Comparison of ENCODE assay signal across 11 cellular contexts in genomic region chr7:32259917-32260596, GRCh38.
A peak's percentile ranks its signal among the peaks of the same experiment; 100 is the strongest.
DNase-seq lines count a peak whose midpoint lies in the region; ATAC-seq and TF ChIP-seq lines count a peak whose summit lies in the region.
"Had no signal": no experiment of that assay in that cellular context is flagged by ENCODE, and none has a peak within 500 bp of the region (broad histone marks: within the 10 kb centered on the region; RNA-seq: fewer than 3 reads in every experiment).

No MANE protein-coding gene starts in this region.

- TF ChIP-seq POLR2A in esophagus squamous epithelium (IDR thresholded peaks at IDR 0.05) = no peak

- peak overlapping the region; percentile 80 for H3K27ac ChIP-seq in OCI-LY3 (ENCODE audit: low read length)
- no peak overlapping the region for H3K27ac ChIP-seq in esophagus squamous epithelium
- no peak overlapping the region for H3K27ac ChIP-seq in osteoblast (ENCODE audit: low read depth, low read length)

- H4K20me1 ChIP-seq in OCI-LY3 (ENCODE audit: insufficient read depth, low read length) (no peaks in the 10 kb centered on the region), osteoblast (ENCODE audit: insufficient read depth, low read length) (no peaks in the 10 kb centered on the region)

- no peaks in the 10 kb centered on the region for H3K27me3 ChIP-seq in OCI-LY3 (ENCODE audit: low read depth, low read length)
- no peaks in the 10 kb centered on the region for H3K27me3 ChIP-seq in esophagus squamous epithelium
- no peaks in the 10 kb centered on the region for H3K27me3 ChIP-seq in osteoblast (ENCODE audit: insufficient read depth, low read length)

- H3K4me1 Mint-ChIP-seq in chondrocyte (ENCODE audit: low read depth) = no peaks in the 10 kb centered on the region
- H3K4me1 Mint-ChIP-seq: activated naive CD8-positive, alpha-beta T cell treated with anti-CD3 and anti-CD28 coated beads, Interleukin-2, amount 10 ng/mL, durations not matched to agents 7 days and 5 days had no signal

- peak overlapping the region; percentile 22; the same call in 1 of the 2 replicates for H3K9ac ChIP-seq in OCI-LY3 (ENCODE audit: low read length)

- no peaks in the 10 kb centered on the region for H3K36me3 Mint-ChIP-seq in chondrocyte (ENCODE audit: low read depth)
- H3K36me3 Mint-ChIP-seq: activated naive CD8-positive, alpha-beta T cell treated with anti-CD3 and anti-CD28 coated beads, Interleukin-2, amount 10 ng/mL, durations not matched to agents 7 days and 5 days had no signal

- peak overlapping the region; percentile 54 for H3K4me3 ChIP-seq in OCI-LY3 (ENCODE audit: low read length)
- no peak overlapping the region for H3K4me3 ChIP-seq in esophagus squamous epithelium
- H3K4me3 ChIP-seq in osteoblast (ENCODE audit: insufficient read depth, low read length) = no peak overlapping the region

- no peaks in the 10 kb centered on the region for H3K9me3 ChIP-seq in OCI-LY3 (ENCODE audit: insufficient read depth, low read length)
- no peaks in the 10 kb centered on the region for H3K9me3 ChIP-seq in esophagus squamous epithelium
- no peaks in the 10 kb centered on the region for H3K9me3 ChIP-seq in osteoblast (ENCODE audit: low read depth, low read length)

- intact Hi-C loops in esophagus squamous epithelium (cut with DNase I) = no loop called here

- DNase-seq in stimulated activated CD4-positive, alpha-beta T cell treated with anti-CD3 and anti-CD28 coated beads, Interleukin-15, amount 100 ng/mL, for 24 hours = no peak
- DNase-seq in chondrocyte (ENCODE audit: low spot score) (no peak), esophagus squamous epithelium (lab: John Stamatoyannopoulos, UW) (no peak), osteoblast (ENCODE audit: insufficient read length, low spot score, missing footprints) (no peak)
- DNase-seq: activated naive CD8-positive, alpha-beta T cell treated with anti-CD3 and anti-CD28 coated beads, Interleukin-2, amount 10 ng/mL, durations not matched to agents 7 days and 5 days; NCI-H526 treated with DMSO at 0.1 percent for 48 hours; stimulated activated CD8-positive, alpha-beta memory T cell treated with anti-CD3 and anti-CD28 coated beads, Interleukin-4, amount 100 ng/mL, for 48 hours had no signal

- H2AFZ ChIP-seq in OCI-LY3 (ENCODE audit: low read depth, low read length) = peak overlapping the region; percentile 73
- no peak overlapping the region for H2AFZ ChIP-seq in osteoblast (ENCODE audit: low read length)

- H3K27me3 Mint-ChIP-seq in chondrocyte (ENCODE audit: low read depth) = peaks cover 10% of the 10 kb centered on the region
- H3K27me3 Mint-ChIP-seq: activated naive CD8-positive, alpha-beta T cell treated with anti-CD3 and anti-CD28 coated beads, Interleukin-2, amount 10 ng/mL, durations not matched to agents 7 days and 5 days had no signal

- peaks cover 3% of the 10 kb centered on the region for H3K9me3 Mint-ChIP-seq in chondrocyte (ENCODE audit: low read depth)
- H3K9me3 Mint-ChIP-seq: activated naive CD8-positive, alpha-beta T cell treated with anti-CD3 and anti-CD28 coated beads, Interleukin-2, amount 10 ng/mL, durations not matched to agents 7 days and 5 days had no signal

- H3K4me1 ChIP-seq in OCI-LY3 (ENCODE audit: low read length) (peaks cover 37% of the 10 kb centered on the region), esophagus squamous epithelium (no peaks in the 10 kb centered on the region), osteoblast (ENCODE audit: insufficient read depth, low read length) (no peaks in the 10 kb centered on the region)

- no peak for TF ChIP-seq CTCF in OCI-LY3 (IDR thresholded peaks at IDR 0.05; ENCODE audit: low read depth, low read length)
- no peak for TF ChIP-seq CTCF in chondrocyte (IDR thresholded peaks at IDR 0.05)
- no peak for TF ChIP-seq CTCF in esophagus squamous epithelium (IDR thresholded peaks at IDR 0.05)
- no peak for TF ChIP-seq CTCF in osteoblast (IDR thresholded peaks at IDR 0.05; ENCODE audit: extremely low read depth, low read depth, low read length)

- ATAC-seq in GM18520 (IDR thresholded peaks at IDR 0.05; ENCODE audit: unreplicated experiment) = peak; percentile 95
- ATAC-seq in GM21447 (IDR thresholded peaks at IDR 0.05; ENCODE audit: unreplicated experiment) = peak; percentile 89
- peak; percentile 79 for ATAC-seq in HG03135 (IDR thresholded peaks at IDR 0.05; ENCODE audit: unreplicated experiment)

- WGBS in esophagus squamous epithelium, 2 donors = 66 to 69% methylated on average over 11 to 13 of the region's 13 CpGs

- no peak overlapping the region for H3K27ac Mint-ChIP-seq in chondrocyte (ENCODE audit: unreplicated experiment)
- H3K27ac Mint-ChIP-seq: activated naive CD8-positive, alpha-beta T cell treated with anti-CD3 and anti-CD28 coated beads, Interleukin-2, amount 10 ng/mL, durations not matched to agents 7 days and 5 days had no signal

- H3K79me2 ChIP-seq in OCI-LY3 (ENCODE audit: low read length) = no peaks in the 10 kb centered on the region
- no peaks in the 10 kb centered on the region for H3K79me2 ChIP-seq in osteoblast (ENCODE audit: insufficient read depth, low read length)

- H3K4me2 ChIP-seq in OCI-LY3 (ENCODE audit: low read length) (peak overlapping the region; percentile 71), osteoblast (ENCODE audit: insufficient read depth, low read length) (no peak overlapping the region)

- H3K36me3 ChIP-seq in OCI-LY3 (replicated peaks; ENCODE audit: low read depth, low read length) (no peaks in the 10 kb centered on the region), esophagus squamous epithelium (no peaks in the 10 kb centered on the region), osteoblast (ENCODE audit: insufficient read depth, low read length) (no peaks in the 10 kb centered on the region)

- no peak overlapping the region for H3K4me3 Mint-ChIP-seq in chondrocyte (ENCODE audit: unreplicated experiment)
- H3K4me3 Mint-ChIP-seq: activated naive CD8-positive, alpha-beta T cell treated with anti-CD3 and anti-CD28 coated beads, Interleukin-2, amount 10 ng/mL, durations not matched to agents 7 days and 5 days had no signal
